7 cellular contexts compared by ENCODE assay signal in the genomic region with DNA sequence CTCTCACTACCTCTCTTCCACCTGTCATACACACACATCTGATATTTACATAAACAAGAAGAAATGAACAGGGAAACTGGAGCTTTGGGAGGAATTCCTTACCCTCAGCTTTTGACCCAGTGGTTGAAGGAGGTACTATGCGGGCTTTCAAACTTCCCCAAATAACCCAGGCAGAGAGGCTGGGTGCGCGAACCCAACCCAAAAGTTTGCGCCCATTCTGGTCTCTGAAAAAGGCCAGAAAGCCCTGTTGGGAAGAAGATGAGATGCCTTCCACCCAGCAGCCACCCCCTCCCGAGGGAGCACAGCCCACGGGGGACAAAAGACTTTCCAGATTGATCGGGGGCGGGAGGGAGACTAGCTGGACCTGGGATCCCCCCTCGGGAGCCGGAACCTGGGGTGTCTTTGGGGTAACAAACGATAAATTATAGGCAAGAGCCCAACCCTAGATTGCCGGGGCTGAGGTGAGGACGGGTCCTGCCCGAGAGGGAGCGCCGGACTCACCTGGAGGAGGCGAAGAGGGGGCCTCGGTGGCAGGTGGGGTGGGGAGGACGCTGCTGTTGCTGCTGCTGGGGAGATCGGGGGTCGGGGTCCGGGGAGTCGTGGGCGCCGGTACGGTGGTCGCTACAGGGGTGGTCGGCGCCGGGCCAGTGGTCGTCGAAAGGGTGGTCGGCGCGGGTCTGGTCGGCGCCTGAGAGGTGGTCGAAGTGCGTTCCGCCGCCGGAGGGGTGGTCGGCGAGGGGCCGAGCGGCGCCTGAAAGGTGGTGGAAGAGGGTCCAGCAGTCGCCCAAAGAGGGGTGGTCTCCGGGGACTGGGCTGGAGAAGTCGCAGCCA. TPM values are rescaled to one million over a fixed set of nuclear protein-coding genes. Genes with fewer than 3 reads are reported as not detected.
DNase-seq lines count a peak whose midpoint lies in the region; ATAC-seq and TF ChIP-seq lines count a peak whose summit lies in the region.

No MANE protein-coding gene starts in this region.

- CTCF ChIA-PET in Panc1 (lab: Charles Lee), result no interaction called here

- peak overlapping the region; percentile 74; the same call in 1 of the 2 replicates for H3K27ac ChIP-seq in Panc1 (ENCODE audit: low read length)
- peak overlapping the region; percentile 84 for H3K27ac ChIP-seq in layer of hippocampus (ENCODE audit: low read depth, low read length)

- H3K27ac Mint-ChIP-seq in brain, result peak overlapping the region; percentile 84 to 94 (median 92)

- intact Hi-C loops in Panc1 (cut with micrococcal nuclease; ENCODE audit: unreplicated experiment), result loop anchor here (5.0 kb wide), 1 partner anchor 96 kb away; no protein-coding TSS in a partner anchor

- DNase-seq in GM20000 (ENCODE audit: low spot score) (peak; percentile 42), Panc1 (ENCODE audit: low read depth, low spot score) (no peak), cerebellum (ENCODE audit: low spot score) (no peak)
- peak; percentile 35 for DNase-seq in stimulated activated naive CD8-positive, alpha-beta T cell treated with anti-CD3 and anti-CD28 coated beads, Interleukin-15, Interleukin-2, amounts not matched to agents 100 U/mL and 50 U/mL, for 24 hours

- H3K4me3 ChIP-seq in Panc1 (ENCODE audit: low read depth in 2 of 2, low read length in 2 of 2), result peak overlapping the region; percentile 56 to 66

- ATAC-seq in Panc1, result no peak
- ATAC-seq in stimulated activated naive CD8-positive, alpha-beta T cell treated with anti-CD3 and anti-CD28 coated beads, Interleukin-15, Interleukin-2, amounts not matched to agents 100 U/mL and 50 U/mL, for 24 hours, result no peak
- ATAC-seq in GM21423 (IDR thresholded peaks at IDR 0.05; ENCODE audit: unreplicated experiment), result no peak

- peaks cover 9% of the 10 kb centered on the region for H3K27me3 Mint-ChIP-seq in brain

- H3K9me3 ChIP-seq in Panc1 (ENCODE audit: control insufficient read depth, insufficient read depth, low read depth, low read length), result no peaks in the 10 kb centered on the region

- TF ChIP-seq CTCF in GM20000 (IDR thresholded peaks at IDR 0.05; ENCODE audit: extremely low read depth, missing control alignments) (no peak), Panc1 (IDR thresholded peaks at IDR 0.05) (no peak), brain (conservative IDR thresholded peaks at IDR 0.05) (no peak)

- peaks cover 7% of the 10 kb centered on the region for H3K36me3 Mint-ChIP-seq in brain

- H3K9me3 Mint-ChIP-seq in brain, result no peaks in the 10 kb centered on the region

- BruUV-seq in Panc1 (replicated peaks; lab: Mats Ljungman, UMichigan), result no TSS peak

- H3K4me3 Mint-ChIP-seq in brain, result peak overlapping the region; percentile 88 to 94 (median 94)

- no peaks in the 10 kb centered on the region for H3K36me3 ChIP-seq in Panc1 (ENCODE audit: control insufficient read depth, insufficient read depth, low read length)

- peaks cover 32% of the 10 kb centered on the region for H3K4me1 ChIP-seq in Panc1 (ENCODE audit: control insufficient read depth, insufficient read depth, low read length)

- H3K27me3 ChIP-seq in Panc1 (ENCODE audit: control insufficient read depth, insufficient read depth, low read length) (no peaks in the 10 kb centered on the region), layer of hippocampus (ENCODE audit: control insufficient read depth, insufficient read depth, low read length) (no peaks in the 10 kb centered on the region)

- H3K4me1 Mint-ChIP-seq in brain, result peaks cover 72% of the 10 kb centered on the region

- POLR2A ChIA-PET in Panc1 (lab: Charles Lee), result no interaction called here

- in situ Hi-C loops in Panc1 (cut with HindIII; ENCODE audit: low pct_unique_long_range_greater_than_20kb, low sequenced_read_pairs), result no loop called here

RNA-seq across cellular contexts. Expression of a gene that starts 0.8 kb away (rescaled TPM):
- total RNA-seq in Panc1 (2021; ENCODE audit: unreplicated experiment) (6.3 TPM), cerebellum (46.2 TPM)
- 3.2 TPM for polyA plus RNA-seq in Panc1 (2012; ENCODE audit: insufficient read length)
- 31.7 TPM for polyA plus RNA-seq in brain (ENCODE audit: insufficient read depth, low read depth, low replicate concordance)

Comparison
In these comparisons a context has a peak if more than half of its experiments do, and no peak if none do; other contexts are left out.
1. DNase-seq: peak in GM20000 (single experiment) and stimulated activated naive CD8-positive, alpha-beta T cell treated with anti-CD3 and anti-CD28 coated beads, Interleukin-15, Interleukin-2, amounts not matched to agents 100 U/mL and 50 U/mL, for 24 hours (single experiment); none in Panc1 (single experiment) and cerebellum (single experiment).